In genomic region chr1:31548518-31548898, GRCh38 we compare ENCODE assay signal across 11 cellular contexts. TPM values are rescaled to one million over a fixed set of nuclear protein-coding genes. Genes with fewer than 3 reads are reported as not detected.
DNase-seq lines count a peak whose midpoint lies in the region; ATAC-seq and TF ChIP-seq lines count a peak whose summit lies in the region.
"Had no signal": no experiment of that assay in that cellular context is flagged by ENCODE, and none has a peak within 500 bp of the region (broad histone marks: within the 10 kb centered on the region; RNA-seq: fewer than 3 reads in every experiment).

No MANE protein-coding gene starts in this region.

- TF ChIP-seq POLR2A in Peyer's patch (IDR thresholded peaks at IDR 0.05), result no peak

- H3K27me3 Mint-ChIP-seq in stimulated activated naive B cell treated with anti-CD40 and anti-IgM and Interleukin-4, amounts not matched to agents 10 μg/mL and 1 μg/mL and 100 μg/mL, for 72 hours, result peaks cover 8 to 14% of the 10 kb centered on the region in 2 donors
- H3K27me3 Mint-ChIP-seq in activated T-helper 2 cell treated with anti-CD3 and anti-CD28 coated beads, Interferon-gamma antibody, Interleukin-2, Interleukin-4, amounts not matched to agents 10 μg/mL and 5 μg/mL and 100 μg/mL, durations not matched to agents 14 hours and 24 hours and 36 hours (ENCODE audit: low read depth), result peaks cover 3% of the 10 kb centered on the region

- H3K4me1 ChIP-seq in Peyer's patch (peaks cover 0 to 18% (median 6%) of the 10 kb centered on the region in 4 donors), iPS-18a (ENCODE audit: control insufficient read depth, low read depth, low read length) (peaks cover 3% of the 10 kb centered on the region)

- no peaks in the 10 kb centered on the region for H3K9me3 Mint-ChIP-seq in stimulated activated naive B cell treated with anti-CD40 and anti-IgM and Interleukin-4, amounts not matched to agents 10 μg/mL and 1 μg/mL and 100 μg/mL, for 72 hours
- H3K9me3 Mint-ChIP-seq in activated T-helper 2 cell treated with anti-CD3 and anti-CD28 coated beads, Interferon-gamma antibody, Interleukin-2, Interleukin-4, amounts not matched to agents 10 μg/mL and 5 μg/mL and 100 μg/mL, durations not matched to agents 14 hours and 24 hours and 36 hours, result no peaks in the 10 kb centered on the region

- H3K9ac ChIP-seq in iPS-18a (ENCODE audit: low read length), result no peak overlapping the region

- H3K27ac ChIP-seq in Peyer's patch, result peak overlapping the region in 1 of 4 donors; percentile 95
- no peak overlapping the region for H3K27ac ChIP-seq in iPS-18a (ENCODE audit: low read length)
- H3K27ac ChIP-seq: HL-60, sigmoid colon, thoracic aorta had no signal

- H3K4me3 ChIP-seq in Peyer's patch (peak overlapping the region in 1 of 4 donors; percentile 13), iPS-18a (ENCODE audit: low read length) (peak overlapping the region; percentile 71)

- DNase-seq in NCI-H146 (lab: John Stamatoyannopoulos, UW) (peak; percentile 53), NCI-H146 treated with DMSO at 0.1 percent for 48 hours (lab: John Stamatoyannopoulos, UW; ENCODE audit: unreplicated experiment) (no peak), Peyer's patch (peak in 2 of 3 donors; percentile 58 to 63), mucosa of gallbladder (ENCODE audit: low spot score) (no peak)
- DNase-seq in stimulated activated naive B cell treated with anti-CD40 and anti-IgM and Interleukin-4, amounts not matched to agents 10 μg/mL and 1 μg/mL and 100 μg/mL, for 72 hours, result no peak
- DNase-seq in activated T-helper 2 cell treated with anti-CD3 and anti-CD28 coated beads, Interferon-gamma antibody, Interleukin-2, Interleukin-4, amounts not matched to agents 10 μg/mL and 5 μg/mL and 100 μg/mL, durations not matched to agents 14 hours and 24 hours and 36 hours (ENCODE audit: low spot score), result no peak
- DNase-seq in activated naive CD4-positive, alpha-beta T cell treated with anti-CD3 and anti-CD28 coated beads, Interleukin-2, amount 50 U/mL, for 16 hours, result no peak

- no peaks in the 10 kb centered on the region for H3K27me3 ChIP-seq in Peyer's patch
- no peaks in the 10 kb centered on the region for H3K27me3 ChIP-seq in iPS-18a (ENCODE audit: control insufficient read depth, insufficient read depth, low read length)

- peaks cover 5 to 9% of the 10 kb centered on the region in 2 donors for H3K4me1 Mint-ChIP-seq in stimulated activated naive B cell treated with anti-CD40 and anti-IgM and Interleukin-4, amounts not matched to agents 10 μg/mL and 1 μg/mL and 100 μg/mL, for 72 hours
- H3K4me1 Mint-ChIP-seq in activated T-helper 2 cell treated with anti-CD3 and anti-CD28 coated beads, Interferon-gamma antibody, Interleukin-2, Interleukin-4, amounts not matched to agents 10 μg/mL and 5 μg/mL and 100 μg/mL, durations not matched to agents 14 hours and 24 hours and 36 hours (ENCODE audit: low read depth), result peaks cover 10% of the 10 kb centered on the region

- intact Hi-C loops in activated T-helper 2 cell treated with anti-CD3 and anti-CD28 coated beads, Interferon-gamma antibody, Interleukin-2, Interleukin-4, amounts not matched to agents 10 μg/mL and 5 μg/mL and 100 μg/mL, durations not matched to agents 14 hours and 24 hours and 36 hours (cut with micrococcal nuclease), result no loop called here

- no peak overlapping the region for H3K27ac Mint-ChIP-seq in stimulated activated naive B cell treated with anti-CD40 and anti-IgM and Interleukin-4, amounts not matched to agents 10 μg/mL and 1 μg/mL and 100 μg/mL, for 72 hours
- no peak overlapping the region for H3K27ac Mint-ChIP-seq in activated T-helper 2 cell treated with anti-CD3 and anti-CD28 coated beads, Interferon-gamma antibody, Interleukin-2, Interleukin-4, amounts not matched to agents 10 μg/mL and 5 μg/mL and 100 μg/mL, durations not matched to agents 14 hours and 24 hours and 36 hours

- H3K9me3 ChIP-seq in Peyer's patch, result no peaks in the 10 kb centered on the region
- no peaks in the 10 kb centered on the region for H3K9me3 ChIP-seq in iPS-18a (ENCODE audit: control insufficient read depth, low read depth, low read length)
- H3K9me3 ChIP-seq: sigmoid colon, thoracic aorta had no signal

- H3K36me3 Mint-ChIP-seq in stimulated activated naive B cell treated with anti-CD40 and anti-IgM and Interleukin-4, amounts not matched to agents 10 μg/mL and 1 μg/mL and 100 μg/mL, for 72 hours, result no peaks in the 10 kb centered on the region
- H3K36me3 Mint-ChIP-seq in activated T-helper 2 cell treated with anti-CD3 and anti-CD28 coated beads, Interferon-gamma antibody, Interleukin-2, Interleukin-4, amounts not matched to agents 10 μg/mL and 5 μg/mL and 100 μg/mL, durations not matched to agents 14 hours and 24 hours and 36 hours (ENCODE audit: low read depth), result no peaks in the 10 kb centered on the region

- ATAC-seq in stimulated activated naive B cell treated with anti-CD40 and anti-IgM and Interleukin-4, amounts not matched to agents 10 μg/mL and 1 μg/mL and 100 μg/mL, for 72 hours (replicated peaks), result peak; percentile 3 to 13

- H3K36me3 ChIP-seq in Peyer's patch (no peaks in the 10 kb centered on the region), iPS-18a (ENCODE audit: control insufficient read depth, low read depth, low read length) (no peaks in the 10 kb centered on the region)
- H3K36me3 ChIP-seq: sigmoid colon, thoracic aorta had no signal

- no peak overlapping the region for H3K4me3 Mint-ChIP-seq in stimulated activated naive B cell treated with anti-CD40 and anti-IgM and Interleukin-4, amounts not matched to agents 10 μg/mL and 1 μg/mL and 100 μg/mL, for 72 hours
- H3K4me3 Mint-ChIP-seq in activated T-helper 2 cell treated with anti-CD3 and anti-CD28 coated beads, Interferon-gamma antibody, Interleukin-2, Interleukin-4, amounts not matched to agents 10 μg/mL and 5 μg/mL and 100 μg/mL, durations not matched to agents 14 hours and 24 hours and 36 hours (ENCODE audit: low read depth), result no peak overlapping the region

- TF ChIP-seq CTCF in Peyer's patch (IDR thresholded peaks at IDR 0.05), result no peak

RNA-seq across cellular contexts. Expression of gene TINAGL1, which starts 27.8 kb away (rescaled TPM):
- 100 to 1,000 TPM; 112 to 215 (median 192) TPM for total RNA-seq in Peyer's patch
- 169 TPM for total RNA-seq in mucosa of gallbladder
- total RNA-seq in activated T-helper 2 cell treated with anti-CD3 and anti-CD28 coated beads, Interferon-gamma antibody, Interleukin-2, Interleukin-4, amounts not matched to agents 10 μg/mL and 5 μg/mL and 100 μg/mL, durations not matched to agents 14 hours and 24 hours and 36 hours, result not detected in 2 replicates

Comparison
In these comparisons a context has a peak if more than half of its experiments do, and no peak if none do; other contexts are left out.
1. DNase-seq: peak in NCI-H146 (single experiment) and Peyer's patch (2 of 3); none in NCI-H146 treated with DMSO at 0.1 percent for 48 hours (single experiment), stimulated activated naive B cell treated with anti-CD40 and anti-IgM and Interleukin-4, amounts not matched to agents 10 μg/mL and 1 μg/mL and 100 μg/mL, for 72 hours (single experiment), mucosa of gallbladder (single experiment), activated T-helper 2 cell treated with anti-CD3 and anti-CD28 coated beads, Interferon-gamma antibody, Interleukin-2, Interleukin-4, amounts not matched to agents 10 μg/mL and 5 μg/mL and 100 μg/mL, durations not matched to agents 14 hours and 24 hours and 36 hours (single experiment) and activated naive CD4-positive, alpha-beta T cell treated with anti-CD3 and anti-CD28 coated beads, Interleukin-2, amount 50 U/mL, for 16 hours (single experiment).
2. RNA of gene TINAGL1, which starts 27.8 kb away (total RNA-seq): 112 to 215 TPM in Peyer's patch and 169 TPM in mucosa of gallbladder (single experiment); not detected in activated T-helper 2 cell treated with anti-CD3 and anti-CD28 coated beads, Interferon-gamma antibody, Interleukin-2, Interleukin-4, amounts not matched to agents 10 μg/mL and 5 μg/mL and 100 μg/mL, durations not matched to agents 14 hours and 24 hours and 36 hours; every median in the first group is over 100 times any median in the second.